In the genomic region with DNA sequence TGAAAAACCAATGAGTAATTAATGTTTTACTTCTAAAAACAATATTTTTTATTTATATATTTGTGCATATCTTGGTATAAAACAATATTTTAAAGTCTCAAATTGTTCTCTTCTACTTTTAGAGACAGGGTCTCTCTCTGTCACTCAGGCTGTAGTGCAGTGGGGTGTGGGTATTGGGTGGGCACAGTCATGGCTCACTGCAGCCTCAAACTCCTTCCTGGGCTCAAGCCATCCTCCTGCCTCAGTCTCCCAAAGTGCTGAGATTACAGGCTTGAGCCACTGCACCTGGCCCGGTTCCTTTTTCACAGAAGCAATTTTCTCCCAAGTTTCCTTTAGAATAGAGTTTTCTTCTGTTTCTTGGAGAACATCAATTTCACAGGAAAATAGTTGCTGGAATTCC, we compare ENCODE assay signal across 8 cellular contexts.
DNase-seq lines count a peak whose midpoint lies in the region; ATAC-seq and TF ChIP-seq lines count a peak whose summit lies in the region.

No MANE protein-coding gene starts in this region.

- ATAC-seq in activated CD8-positive, alpha-beta memory T cell treated with anti-CD3 and anti-CD28 coated beads, Interleukin-2, amount 10 ng/mL, durations not matched to agents 7 days and 5 days = no peak
- no peak for ATAC-seq in stimulated activated naive B cell treated with anti-CD40 and anti-IgM and Interleukin-4, amounts not matched to agents 10 μg/mL and 1 μg/mL and 100 μg/mL, for 72 hours (replicated peaks)
- no peak for ATAC-seq in GM19397 (IDR thresholded peaks at IDR 0.05; ENCODE audit: unreplicated experiment)
- no peak for ATAC-seq in GM19324 (IDR thresholded peaks at IDR 0.05; ENCODE audit: low FRiP score, unreplicated experiment)

- H3K4me3 Mint-ChIP-seq in activated CD4-positive, alpha-beta T cell treated with anti-CD3 and anti-CD28 coated beads, Interleukin-2, amount 10 ng/mL, durations not matched to agents 7 days and 5 days = peak overlapping the region; percentile 78
- H3K4me3 Mint-ChIP-seq in activated CD8-positive, alpha-beta memory T cell treated with anti-CD3 and anti-CD28 coated beads, Interleukin-2, amount 10 ng/mL, durations not matched to agents 7 days and 5 days = peak overlapping the region; percentile 62
- peak overlapping the region; percentile 81 to 83 for H3K4me3 Mint-ChIP-seq in stimulated activated naive B cell treated with anti-CD40 and anti-IgM and Interleukin-4, amounts not matched to agents 10 μg/mL and 1 μg/mL and 100 μg/mL, for 72 hours

- no peaks in the 10 kb centered on the region for H3K27me3 Mint-ChIP-seq in activated CD4-positive, alpha-beta T cell treated with anti-CD3 and anti-CD28 coated beads, Interleukin-2, amount 10 ng/mL, durations not matched to agents 7 days and 5 days
- peaks cover 2% of the 10 kb centered on the region for H3K27me3 Mint-ChIP-seq in activated CD8-positive, alpha-beta memory T cell treated with anti-CD3 and anti-CD28 coated beads, Interleukin-2, amount 10 ng/mL, durations not matched to agents 7 days and 5 days
- H3K27me3 Mint-ChIP-seq in stimulated activated naive B cell treated with anti-CD40 and anti-IgM and Interleukin-4, amounts not matched to agents 10 μg/mL and 1 μg/mL and 100 μg/mL, for 72 hours = peaks cover 6 to 8% of the 10 kb centered on the region in 2 donors

- CTCF ChIA-PET in activated CD4-positive, alpha-beta T cell treated with anti-CD3 and anti-CD28 coated beads, Interleukin-2, amount 10 ng/mL, durations not matched to agents 7 days and 5 days (lab: Charles Lee) = interaction anchor here (1.0 to 1.2 kb wide), 2 partner anchors 10 to 15 kb away, joined by 3 read pairs; no protein-coding TSS in a partner anchor
- CTCF ChIA-PET in activated CD8-positive, alpha-beta memory T cell treated with anti-CD3 and anti-CD28 coated beads, Interleukin-2, amount 10 ng/mL, durations not matched to agents 7 days and 5 days (lab: Charles Lee) = interaction anchor here (0.6 to 1.9 kb wide), 3 partner anchors 15 to 54 kb away, joined by 3 to 13 read pairs (median 6); no protein-coding TSS in a partner anchor

- POLR2A ChIA-PET in activated CD4-positive, alpha-beta T cell treated with anti-CD3 and anti-CD28 coated beads, Interleukin-2, amount 10 ng/mL, durations not matched to agents 7 days and 5 days (lab: Charles Lee) = no interaction called here

- peak overlapping the region; percentile 85 for H3K27ac Mint-ChIP-seq in activated CD4-positive, alpha-beta T cell treated with anti-CD3 and anti-CD28 coated beads, Interleukin-2, amount 10 ng/mL, durations not matched to agents 7 days and 5 days
- no peak overlapping the region for H3K27ac Mint-ChIP-seq in activated CD8-positive, alpha-beta memory T cell treated with anti-CD3 and anti-CD28 coated beads, Interleukin-2, amount 10 ng/mL, durations not matched to agents 7 days and 5 days
- no peak overlapping the region for H3K27ac Mint-ChIP-seq in stimulated activated naive B cell treated with anti-CD40 and anti-IgM and Interleukin-4, amounts not matched to agents 10 μg/mL and 1 μg/mL and 100 μg/mL, for 72 hours

- H3K4me1 Mint-ChIP-seq in activated CD4-positive, alpha-beta T cell treated with anti-CD3 and anti-CD28 coated beads, Interleukin-2, amount 10 ng/mL, durations not matched to agents 7 days and 5 days = peaks cover 30% of the 10 kb centered on the region
- peaks cover 33% of the 10 kb centered on the region for H3K4me1 Mint-ChIP-seq in activated CD8-positive, alpha-beta memory T cell treated with anti-CD3 and anti-CD28 coated beads, Interleukin-2, amount 10 ng/mL, durations not matched to agents 7 days and 5 days
- H3K4me1 Mint-ChIP-seq in stimulated activated naive B cell treated with anti-CD40 and anti-IgM and Interleukin-4, amounts not matched to agents 10 μg/mL and 1 μg/mL and 100 μg/mL, for 72 hours = peaks cover 24 to 38% of the 10 kb centered on the region in 2 donors

- H3K9me3 Mint-ChIP-seq in activated CD4-positive, alpha-beta T cell treated with anti-CD3 and anti-CD28 coated beads, Interleukin-2, amount 10 ng/mL, durations not matched to agents 7 days and 5 days = no peaks in the 10 kb centered on the region
- H3K9me3 Mint-ChIP-seq in activated CD8-positive, alpha-beta memory T cell treated with anti-CD3 and anti-CD28 coated beads, Interleukin-2, amount 10 ng/mL, durations not matched to agents 7 days and 5 days (ENCODE audit: low read depth) = no peaks in the 10 kb centered on the region
- no peaks in the 10 kb centered on the region for H3K9me3 Mint-ChIP-seq in stimulated activated naive B cell treated with anti-CD40 and anti-IgM and Interleukin-4, amounts not matched to agents 10 μg/mL and 1 μg/mL and 100 μg/mL, for 72 hours

- H3K36me3 Mint-ChIP-seq in activated CD4-positive, alpha-beta T cell treated with anti-CD3 and anti-CD28 coated beads, Interleukin-2, amount 10 ng/mL, durations not matched to agents 7 days and 5 days (ENCODE audit: low read depth) = no peaks in the 10 kb centered on the region
- H3K36me3 Mint-ChIP-seq in activated CD8-positive, alpha-beta memory T cell treated with anti-CD3 and anti-CD28 coated beads, Interleukin-2, amount 10 ng/mL, durations not matched to agents 7 days and 5 days = peaks cover 2% of the 10 kb centered on the region
- H3K36me3 Mint-ChIP-seq in stimulated activated naive B cell treated with anti-CD40 and anti-IgM and Interleukin-4, amounts not matched to agents 10 μg/mL and 1 μg/mL and 100 μg/mL, for 72 hours = peaks cover 0 to 4% of the 10 kb centered on the region in 2 donors

- peak overlapping the region; percentile 54 for H3K4me3 ChIP-seq in fibroblast of pulmonary artery (replicated peaks; ENCODE audit: low read depth, low read length)

- TF ChIP-seq CTCF in fibroblast of pulmonary artery (IDR thresholded peaks at IDR 0.05; ENCODE audit: low read length, missing control alignments) = no peak

- no peak for DNase-seq in activated CD4-positive, alpha-beta T cell treated with anti-CD3 and anti-CD28 coated beads, Interleukin-2, amount 10 ng/mL, durations not matched to agents 7 days and 5 days
- no peak for DNase-seq in activated CD4-positive, alpha-beta T cell treated with anti-CD3 and anti-CD28 coated beads for 48 hours
- DNase-seq in activated CD8-positive, alpha-beta memory T cell treated with anti-CD3 and anti-CD28 coated beads, Interleukin-2, amount 10 ng/mL, durations not matched to agents 7 days and 5 days = no peak
- no peak for DNase-seq in fibroblast of pulmonary artery (ENCODE audit: low read depth)
- no peak for DNase-seq in stimulated activated naive B cell treated with anti-CD40 and anti-IgM and Interleukin-4, amounts not matched to agents 10 μg/mL and 1 μg/mL and 100 μg/mL, for 72 hours
- DNase-seq in NCI-H1092 (lab: John Stamatoyannopoulos, UW) = no peak
